18 cellular contexts compared by ENCODE assay signal in genomic region chr5:116772152-116772501, GRCh38.
A peak's percentile ranks its signal among the peaks of the same experiment; 100 is the strongest.
DNase-seq lines count a peak whose midpoint lies in the region; ATAC-seq, FAIRE-seq and TF ChIP-seq lines count a peak whose summit lies in the region.
"Had no signal": no experiment of that assay in that cellular context is flagged by ENCODE, and none has a peak within 500 bp of the region (broad histone marks: within the 10 kb centered on the region; RNA-seq: fewer than 3 reads in every experiment).

No MANE protein-coding gene starts in this region.

- H3K4ac ChIP-seq in H1 (replicated peaks; ENCODE audit: insufficient read length, low read depth, low read length): no peak overlapping the region

- TF ChIP-seq EP300 in H1 (IDR thresholded peaks at IDR 0.05; ENCODE audit: borderline replicate concordance in 1 of 2, low read depth in 2 of 2, low read length in 2 of 2): no peak

- H3K4me2 ChIP-seq in GM23338 (no peak overlapping the region), OCI-LY7 (ENCODE audit: low read length) (no peak overlapping the region), H1 (ENCODE audit: insufficient read depth in 1 of 2, low read depth in 2 of 2, low read length in 2 of 2) (no peak overlapping the region), neural progenitor cell (no peak overlapping the region)
- H3K4me2 ChIP-seq: PC-9 had no signal

- H3K36me3 ChIP-seq in GM23338 (ENCODE audit: insufficient read depth) (no peaks in the 10 kb centered on the region), OCI-LY7 (ENCODE audit: insufficient read depth, low read length) (no peaks in the 10 kb centered on the region), H1 (ENCODE audit: control insufficient read depth in 2 of 4, insufficient read depth in 4 of 4, low read length in 3 of 4) (no peaks in the 10 kb centered on the region), neural progenitor cell (no peaks in the 10 kb centered on the region)
- H3K36me3 ChIP-seq: HAP-1 had no signal

- H3K9me3 Mint-ChIP-seq in GM23338: no peaks in the 10 kb centered on the region
- no peaks in the 10 kb centered on the region for H3K9me3 Mint-ChIP-seq in neural progenitor cell

- no peak overlapping the region for H2AK5ac ChIP-seq in H1 (ENCODE audit: low read depth, low read length)

- H2BK15ac ChIP-seq in H1 (ENCODE audit: low read length): no peak overlapping the region

- no peak for TF ChIP-seq POLR2A in H1 (IDR thresholded peaks at IDR 0.05; ENCODE audit: control extremely low read depth in 1 of 2, low read depth in 2 of 2, low read length in 2 of 2)

- no peak overlapping the region for H2BK12ac ChIP-seq in H1 (ENCODE audit: low read depth, low read length)

- H4K20me1 ChIP-seq in GM23338 (replicated peaks; ENCODE audit: insufficient read depth): no peaks in the 10 kb centered on the region
- H4K20me1 ChIP-seq in OCI-LY7 (ENCODE audit: insufficient read depth, low read length): no peaks in the 10 kb centered on the region
- H4K20me1 ChIP-seq in H1 (replicated peaks in 1 of 2; ENCODE audit: control insufficient read depth in 1 of 2, insufficient read depth in 2 of 2, low read length in 2 of 2): no peaks in the 10 kb centered on the region
- no peaks in the 10 kb centered on the region for H4K20me1 ChIP-seq in neural progenitor cell (ENCODE audit: low read depth)

- ATAC-seq in GM23338: no peak

- H2AFZ ChIP-seq in GM23338: no peak overlapping the region
- 0 out of 2 replicates have a peak overlapping the region, but pooled peaks have one; percentile 9 for H2AFZ ChIP-seq in OCI-LY7 (ENCODE audit: low read length)
- H2AFZ ChIP-seq in H1 (ENCODE audit: low read length): no peak overlapping the region
- peak overlapping the region; percentile 26 for H2AFZ ChIP-seq in neural progenitor cell (replicated peaks)
- H2AFZ ChIP-seq: PC-9 had no signal

- WGBS in H1 (ENCODE audit: extremely low coverage in 1 of 2, insufficient coverage in 1 of 2, insufficient read length in 1 of 2, insufficient replicate concordance in 2 of 2, low coverage in 1 of 2, low lambda C conversion rate in 2 of 2, missing lambda C conversion rate in 1 of 2), 2 experiments: 96% methylated on average over 1 of the region's 1 CpG; no CpG with 5 or more reads in 1 of the 2 experiments

- H3K36me3 Mint-ChIP-seq in GM23338 (ENCODE audit: low read depth) (peaks cover 4% of the 10 kb centered on the region; the same call in 2 of the 3 replicates), neural progenitor cell (no peaks in the 10 kb centered on the region)
- H3K36me3 Mint-ChIP-seq: CD14-positive monocyte had no signal

- H3K4me1 ChIP-seq in GM23338 (ENCODE audit: insufficient read depth) (peaks cover 49% of the 10 kb centered on the region), OCI-LY7 (ENCODE audit: insufficient read depth, low read length, poor library complexity, severe bottlenecking) (no peaks in the 10 kb centered on the region), H1 (replicated peaks in 1 of 4; ENCODE audit: control insufficient read depth in 3 of 4, insufficient read depth in 4 of 4, low read length in 3 of 4) (peaks cover 4 to 15% (median 13%) of the 10 kb centered on the region in 4 experiments; a peak in 6 of 7 replicates), neural progenitor cell (peaks cover 49% of the 10 kb centered on the region)

- H4K8ac ChIP-seq in H1 (ENCODE audit: extremely low read depth, insufficient read depth, low read length): no peak overlapping the region

- POLR2A ChIA-PET in OCI-LY7 (lab: Charles Lee): no interaction called here
- POLR2A ChIA-PET in H1 (lab: Charles Lee; ENCODE audit: partially characterized antibody): no interaction called here

- no peak overlapping the region for H3K23ac ChIP-seq in H1 (ENCODE audit: insufficient read length)

- H4K5ac ChIP-seq in H1 (ENCODE audit: insufficient read length, low read depth, low read length): no peak overlapping the region

- peak overlapping the region; percentile 95 for H3K27ac ChIP-seq in GM23338 (ENCODE audit: low read depth)
- H3K27ac ChIP-seq in OCI-LY7 (ENCODE audit: low read depth, low read length, poor library complexity, severe bottlenecking): no peak overlapping the region
- H3K27ac ChIP-seq in H1 (ENCODE audit: low read depth, low read length): no peak overlapping the region
- H3K27ac ChIP-seq in neural progenitor cell: no peak overlapping the region
- H3K27ac ChIP-seq: PC-9 had no signal

- H3K27me3 Mint-ChIP-seq in GM23338 (ENCODE audit: insufficient read depth, low read depth, poor library complexity) (no peaks in the 10 kb centered on the region), neural progenitor cell (ENCODE audit: insufficient read depth, low read depth) (peaks cover 26% of the 10 kb centered on the region)

- H3K27ac Mint-ChIP-seq in GM23338 (peak overlapping the region; percentile 87), neural progenitor cell (no peak overlapping the region)
- H3K27ac Mint-ChIP-seq: CD14-positive monocyte had no signal

- H3K9me3 ChIP-seq in OCI-LY7 (ENCODE audit: low read length) (no peaks in the 10 kb centered on the region), H1 (ENCODE audit: insufficient read depth in 2 of 2, low read depth in 1 of 2, low read length in 1 of 2) (no peaks in the 10 kb centered on the region), neural progenitor cell (ENCODE audit: low read depth) (no peaks in the 10 kb centered on the region)
- H3K9me3 ChIP-seq: HAP-1 had no signal

- H3K23me2 ChIP-seq in H1 (ENCODE audit: low read depth, low read length): no peaks in the 10 kb centered on the region

- H3K9ac ChIP-seq in H1 (replicated peaks in 1 of 4; ENCODE audit: extremely low read depth in 1 of 4, low read depth in 3 of 4, low read length in 3 of 4) (no peak overlapping the region), neural progenitor cell (no peak overlapping the region)

- no peaks in the 10 kb centered on the region for H3K27me3 ChIP-seq in GM23338 (ENCODE audit: insufficient read depth)
- no peaks in the 10 kb centered on the region for H3K27me3 ChIP-seq in H1 (replicated peaks in 1 of 4; ENCODE audit: control insufficient read depth in 3 of 4, extremely low read depth in 1 of 4, insufficient read depth in 3 of 4, low read length in 3 of 4)
- H3K27me3 ChIP-seq in neural progenitor cell: no peaks in the 10 kb centered on the region

- TF ChIP-seq RAD21 in H1 (IDR thresholded peaks at IDR 0.05 in 1 of 2, conservative IDR thresholded peaks at IDR 0.05 in 1 of 2; ENCODE audit: low read depth in 2 of 2, low read length in 2 of 2): no peak

- H3F3A ChIP-seq in GM23338 (replicated peaks; ENCODE audit: low read depth) (peaks cover 6% of the 10 kb centered on the region; the same call in 1 of the 2 replicates), neural progenitor cell (ENCODE audit: low read depth) (peaks cover 29% of the 10 kb centered on the region)

- BruUV-seq in OCI-LY7 (replicated peaks; lab: Mats Ljungman, UMichigan): no TSS peak

- no peaks in the 10 kb centered on the region for H3K79me1 ChIP-seq in H1 (ENCODE audit: low read depth, low read length)

- peaks cover 60% of the 10 kb centered on the region for H3K4me1 Mint-ChIP-seq in GM23338
- H3K4me1 Mint-ChIP-seq in neural progenitor cell: peaks cover 34% of the 10 kb centered on the region
- H3K4me1 Mint-ChIP-seq: CD14-positive monocyte had no signal

- H3K56ac ChIP-seq in H1 (replicated peaks; ENCODE audit: insufficient read length, low read depth, low read length): no peak overlapping the region

- no peak for TF ChIP-seq CTCF in GM23338 (conservative IDR thresholded peaks at IDR 0.05; ENCODE audit: low read depth in 2 of 2)
- TF ChIP-seq CTCF in OCI-LY7 (conservative IDR thresholded peaks at IDR 0.05; ENCODE audit: low read length): no peak
- TF ChIP-seq CTCF in H1 (IDR thresholded peaks at IDR 0.05; ENCODE audit: control extremely low read depth in 1 of 3, insufficient read depth in 1 of 3, low read depth in 1 of 3, low read length in 3 of 3): no peak
- TF ChIP-seq CTCF in neural progenitor cell (IDR thresholded peaks at IDR 0.05): no peak
- TF ChIP-seq CTCF in D721Med (IDR thresholded peaks at IDR 0.05; ENCODE audit: insufficient read depth, missing control alignments): no peak

- no peak overlapping the region for H3K18ac ChIP-seq in H1 (ENCODE audit: extremely low read depth, low read length)

- FAIRE-seq in H1 (lab: Jason Lieb, UNC): no peak
- no peak for FAIRE-seq in D721Med (lab: Jason Lieb, UNC)
- FAIRE-seq: GM19239 had no signal

- H3K14ac ChIP-seq in H1 (ENCODE audit: insufficient read length): no peak overlapping the region

- H3K4me3 ChIP-seq in GM23338 (no peak overlapping the region), OCI-LY7 (ENCODE audit: low read depth, low read length, poor library complexity, severe bottlenecking) (no peak overlapping the region), H1 (ENCODE audit: extremely low read depth in 1 of 4, insufficient read depth in 2 of 4, low read depth in 3 of 4, low read length in 4 of 4) (no peak overlapping the region), neural progenitor cell (no peak overlapping the region)
- H3K4me3 ChIP-seq: HAP-1, PC-9 had no signal

- H2BK5ac ChIP-seq in H1 (ENCODE audit: low read depth, low read length): peak overlapping the region; percentile 93; the same call in 1 of the 2 replicates

- H3K9me2 ChIP-seq in GM23338 (ENCODE audit: insufficient read depth) (no peaks in the 10 kb centered on the region), OCI-LY7 (ENCODE audit: insufficient read depth, low read length) (no peaks in the 10 kb centered on the region)

- H3K4me3 Mint-ChIP-seq in GM23338: no peak overlapping the region
- H3K4me3 Mint-ChIP-seq in neural progenitor cell: no peak overlapping the region
- H3K4me3 Mint-ChIP-seq: CD14-positive monocyte had no signal

- no peak overlapping the region for H2BK20ac ChIP-seq in H1 (ENCODE audit: low read length)

- intact Hi-C loops in OCI-LY7 (cut with micrococcal nuclease; ENCODE audit: unreplicated experiment): loop anchor here (10.0 kb wide), 1 partner anchor 173 kb away; no protein-coding TSS in a partner anchor

- CTCF ChIA-PET in OCI-LY7 (lab: Charles Lee; ENCODE audit: unreplicated experiment): no interaction called here
- CTCF ChIA-PET in H1 (lab: Charles Lee; ENCODE audit: partially characterized antibody): interaction anchor here (0.5 kb wide), 1 partner anchor 9 kb away, joined by 4 read pairs; no protein-coding TSS in a partner anchor

- no peak overlapping the region for H4K91ac ChIP-seq in H1 (replicated peaks; ENCODE audit: insufficient read length, low read length)

- H3K79me2 ChIP-seq in GM23338 (replicated peaks; ENCODE audit: insufficient read depth) (no peaks in the 10 kb centered on the region), OCI-LY7 (ENCODE audit: insufficient read depth, low read depth, low read length) (no peaks in the 10 kb centered on the region), H1 (ENCODE audit: control insufficient read depth in 1 of 2, insufficient read depth in 2 of 2, low read length in 2 of 2) (no peaks in the 10 kb centered on the region), neural progenitor cell (ENCODE audit: low read depth) (no peaks in the 10 kb centered on the region)

- DNase-seq in GM23338 (ENCODE audit: low spot score): no peak
- no peak for DNase-seq in OCI-LY7 (ENCODE audit: low spot score)
- DNase-seq in H1 (ENCODE audit: low read depth in 1 of 2, low spot score in 2 of 2): no peak
- no peak for DNase-seq in neural progenitor cell (ENCODE audit: low spot score)
- DNase-seq in D721Med (ENCODE audit: insufficient read length, low spot score): no peak
- no peak for DNase-seq in NCI-H1417 (lab: John Stamatoyannopoulos, UW)
- DNase-seq in NCI-H510A (lab: John Stamatoyannopoulos, UW): no peak
- DNase-seq in RPMI8226: no peak
- DNase-seq: AML-193, KBM-7, NCI-H1436 treated with DMSO at 0.1 percent for 48 hours, NCI-H2029 treated with DMSO at 0.1 percent for 48 hours, NCI-H2171 treated with DMSO at 0.1 percent for 48 hours, NCI-H774, PC-9 had no signal

- H2BK120ac ChIP-seq in H1 (replicated peaks; ENCODE audit: low read depth, low read length): peak overlapping the region; percentile 100

Comparison
In these comparisons a context has a peak if more than half of its experiments do, and no peak if none do; other contexts are left out.
1. H2AFZ ChIP-seq: peak in OCI-LY7 (single experiment) and neural progenitor cell (single experiment); none in GM23338 (single experiment) and H1 (single experiment).